In the genomic region with DNA sequence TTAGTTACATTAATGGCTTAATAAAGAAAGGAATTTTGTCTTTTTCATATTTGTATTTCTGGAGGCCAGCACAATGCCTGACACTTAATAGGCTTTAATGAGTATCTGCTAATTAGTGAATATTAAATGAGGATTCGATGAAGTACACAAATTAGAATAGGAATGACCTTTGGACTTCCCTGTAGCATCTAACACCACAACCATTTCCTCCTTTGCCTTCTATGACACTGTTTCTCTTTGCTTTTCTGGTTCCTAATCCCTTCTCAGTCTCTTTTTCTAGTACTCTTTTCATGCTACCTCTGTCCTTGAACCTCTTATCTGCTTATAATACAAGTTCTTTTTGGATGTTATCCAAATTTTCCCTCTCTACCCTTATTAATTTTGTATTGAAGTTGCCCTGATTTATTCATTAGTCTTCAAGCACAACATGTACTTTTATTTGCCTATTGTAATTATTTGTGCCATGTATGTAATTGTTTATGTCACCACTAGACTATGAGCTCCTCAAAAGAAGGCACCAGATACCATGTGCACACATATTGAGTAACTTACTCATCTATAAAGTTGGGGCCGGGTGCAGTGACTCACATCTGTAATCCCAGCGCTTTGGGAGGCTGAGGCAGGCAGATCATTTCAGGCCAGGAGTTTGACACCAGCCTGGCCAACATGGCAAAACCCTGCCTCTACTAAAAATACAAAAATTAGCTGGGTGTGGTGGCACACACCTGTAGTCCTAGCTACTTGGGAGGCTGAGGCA, we compare ENCODE assay signal across 15 cellular contexts. TPM values are rescaled to one million over a fixed set of nuclear protein-coding genes. Genes with fewer than 3 reads are reported as not detected.
DNase-seq lines count a peak whose midpoint lies in the region; ATAC-seq and TF ChIP-seq lines count a peak whose summit lies in the region.
"Had no signal": no experiment of that assay in that cellular context is flagged by ENCODE, and none has a peak within 500 bp of the region (broad histone marks: within the 10 kb centered on the region; RNA-seq: fewer than 3 reads in every experiment).

No MANE protein-coding gene starts in this region.

- H3K27ac ChIP-seq in SK-N-SH (ENCODE audit: low read depth in 2 of 2, low read length in 1 of 2) = no peak overlapping the region
- H3K27ac ChIP-seq in mammary epithelial cell (ENCODE audit: insufficient read depth, low read depth, low read length) = no peak overlapping the region
- H3K27ac ChIP-seq in osteoblast (ENCODE audit: low read depth, low read length) = no peak overlapping the region
- H3K27ac ChIP-seq in effector memory CD4-positive, alpha-beta T cell (ENCODE audit: insufficient read depth, low read length, poor library complexity, severe bottlenecking) = no peak overlapping the region
- H3K27ac ChIP-seq in heart left ventricle = no peak overlapping the region
- no peak overlapping the region for H3K27ac ChIP-seq in testis
- H3K27ac ChIP-seq: upper lobe of left lung had no signal

- H3K4me3 ChIP-seq in SK-N-SH (ENCODE audit: low read depth in 2 of 2, low read length in 1 of 2) (no peak overlapping the region), mammary epithelial cell (replicated peaks in 1 of 3; ENCODE audit: insufficient read depth in 1 of 3, low read depth in 2 of 3, low read length in 3 of 3) (no peak overlapping the region), osteoblast (ENCODE audit: insufficient read depth, low read length) (no peak overlapping the region), heart left ventricle (no peak overlapping the region), testis (no peak overlapping the region)
- H3K4me3 ChIP-seq in effector memory CD4-positive, alpha-beta T cell (ENCODE audit: insufficient read depth, low read depth, low read length, poor library complexity, severe bottlenecking) = no peak overlapping the region
- H3K4me3 ChIP-seq: upper lobe of left lung had no signal

- TF ChIP-seq RAD21 in SK-N-SH (IDR thresholded peaks at IDR 0.05; ENCODE audit: low read length) = no peak

- in situ Hi-C loops in mammary epithelial cell (cut with MboI; ENCODE audit: low sequenced_read_pairs in 2 of 2) = no loop called here

- H3K4me1 ChIP-seq in SK-N-SH (ENCODE audit: control insufficient read depth in 1 of 2, insufficient read depth in 2 of 2, low read depth in 1 of 2, low read length in 1 of 2) (no peaks in the 10 kb centered on the region), mammary epithelial cell (ENCODE audit: insufficient read depth, low read length) (no peaks in the 10 kb centered on the region), osteoblast (ENCODE audit: insufficient read depth, low read length) (peaks cover 3% of the 10 kb centered on the region), heart left ventricle (no peaks in the 10 kb centered on the region), testis (no peaks in the 10 kb centered on the region)
- H3K4me1 ChIP-seq in effector memory CD4-positive, alpha-beta T cell (ENCODE audit: control insufficient read depth, insufficient read depth, low read length, poor library complexity, severe bottlenecking) = no peaks in the 10 kb centered on the region
- H3K4me1 ChIP-seq: upper lobe of left lung had no signal

- H3K79me2 ChIP-seq in SK-N-SH (ENCODE audit: insufficient read depth) = no peaks in the 10 kb centered on the region
- H3K79me2 ChIP-seq in mammary epithelial cell (ENCODE audit: insufficient read depth, low read length) = no peaks in the 10 kb centered on the region
- no peaks in the 10 kb centered on the region for H3K79me2 ChIP-seq in osteoblast (ENCODE audit: insufficient read depth, low read length)

- H4K20me1 ChIP-seq in SK-N-SH (ENCODE audit: insufficient read depth) = no peaks in the 10 kb centered on the region
- H4K20me1 ChIP-seq in mammary epithelial cell (ENCODE audit: insufficient read depth, low read length) = no peaks in the 10 kb centered on the region
- no peaks in the 10 kb centered on the region for H4K20me1 ChIP-seq in osteoblast (ENCODE audit: insufficient read depth, low read length)

- DNase-seq in SK-N-SH = no peak
- peak; percentile 42 for DNase-seq in LoVo (ENCODE audit: low spot score)
- DNase-seq in mammary epithelial cell = peak; percentile 21
- DNase-seq in osteoblast (ENCODE audit: insufficient read length, low spot score, missing footprints) = peak; percentile 30
- DNase-seq in effector memory CD4-positive, alpha-beta T cell = no peak
- DNase-seq in heart left ventricle = no peak
- no peak for DNase-seq in testis
- DNase-seq: ACHN; activated T-cell treated with anti-CD3 and anti-CD28 coated beads, Interleukin-2, amount 50 U/mL, for 1 hour; DND-41; mesendoderm; NCI-H2029; stimulated activated CD4-positive, alpha-beta T cell treated with anti-CD3 and anti-CD28 coated beads, Interleukin-12 subunit alpha, Interleukin-12 subunit beta, amount 100 ng/mL, for 4 hours; upper lobe of left lung had no signal

- TF ChIP-seq EP300 in SK-N-SH (IDR thresholded peaks at IDR 0.05; ENCODE audit: borderline replicate concordance in 1 of 2, low read depth in 1 of 2, low read length in 1 of 2) = no peak

- H3K9ac ChIP-seq in SK-N-SH (no peak overlapping the region), mammary epithelial cell (ENCODE audit: insufficient read depth, low read length) (no peak overlapping the region)

- no TSS peak for BruUV-seq in mammary epithelial cell (replicated peaks; lab: Mats Ljungman, UMichigan)

- H3K27me3 ChIP-seq in SK-N-SH (ENCODE audit: insufficient read depth) = no peaks in the 10 kb centered on the region
- H3K27me3 ChIP-seq in mammary epithelial cell (ENCODE audit: insufficient read depth, low read length) = no peaks in the 10 kb centered on the region
- H3K27me3 ChIP-seq in osteoblast (ENCODE audit: insufficient read depth, low read length) = no peaks in the 10 kb centered on the region
- no peaks in the 10 kb centered on the region for H3K27me3 ChIP-seq in effector memory CD4-positive, alpha-beta T cell (replicated peaks; ENCODE audit: control insufficient read depth, insufficient read depth, low read length, poor library complexity, severe bottlenecking)
- no peaks in the 10 kb centered on the region for H3K27me3 ChIP-seq in heart left ventricle
- H3K27me3 ChIP-seq in testis = no peaks in the 10 kb centered on the region
- H3K27me3 ChIP-seq: upper lobe of left lung had no signal

- POLR2A ChIA-PET in SK-N-SH (lab: Yijun Ruan, JAX) = no interaction called here

- dilution Hi-C loops in mammary epithelial cell (cut with HindIII; ENCODE audit: low sequenced_read_pairs) = no loop called here

- no peaks in the 10 kb centered on the region for H3K9me2 ChIP-seq in SK-N-SH

- 18% methylated on average over 3 of the region's 3 CpGs for WGBS in SK-N-SH (ENCODE audit: low lambda C conversion rate)
- 73% methylated on average over 3 of the region's 3 CpGs for WGBS in mammary epithelial cell (ENCODE audit: low coverage, missing lambda C conversion rate)
- WGBS in heart left ventricle, 4 donors = 84 to 90% (median 88%) methylated on average over 3 of the region's 3 CpGs
- 69 to 78% methylated on average over 3 of the region's 3 CpGs for WGBS in testis, 2 donors

- no peaks in the 10 kb centered on the region for H3F3A ChIP-seq in SK-N-SH (replicated peaks; ENCODE audit: insufficient read depth)

- no peak for TF ChIP-seq CTCF in SK-N-SH (IDR thresholded peaks at IDR 0.05)
- peak in 1 of 2 donors; percentile 2 for TF ChIP-seq CTCF in mammary epithelial cell (conservative IDR thresholded peaks at IDR 0.05 in 1 of 2, IDR thresholded peaks at IDR 0.05 in 1 of 2; ENCODE audit: extremely low read depth in 1 of 2, insufficient read depth in 1 of 2, low read depth in 1 of 2, low read length in 2 of 2)
- TF ChIP-seq CTCF in osteoblast (IDR thresholded peaks at IDR 0.05; ENCODE audit: extremely low read depth, low read depth, low read length) = no peak
- TF ChIP-seq CTCF in heart left ventricle (IDR thresholded peaks at IDR 0.05) = no peak
- no peak for TF ChIP-seq CTCF in testis (IDR thresholded peaks at IDR 0.05)

- ATAC-seq in SK-N-SH treated with all-trans-retinoic acid at 6 μM for 48 hours = peak; percentile 71
- no peak for ATAC-seq in heart left ventricle

- TF ChIP-seq POLR2A in heart left ventricle (IDR thresholded peaks at IDR 0.05) = no peak
- no peak for TF ChIP-seq POLR2A in testis (IDR thresholded peaks at IDR 0.05)

- H3K9me3 ChIP-seq in SK-N-SH (no peaks in the 10 kb centered on the region), mammary epithelial cell (replicated peaks; ENCODE audit: insufficient read depth, low read length) (no peaks in the 10 kb centered on the region), osteoblast (ENCODE audit: low read depth, low read length) (no peaks in the 10 kb centered on the region), heart left ventricle (no peaks in the 10 kb centered on the region), testis (no peaks in the 10 kb centered on the region)
- H3K9me3 ChIP-seq in effector memory CD4-positive, alpha-beta T cell (ENCODE audit: control insufficient read depth, low read length) = no peaks in the 10 kb centered on the region
- H3K9me3 ChIP-seq: upper lobe of left lung had no signal

- CTCF ChIA-PET in SK-N-SH (lab: Yijun Ruan, JAX) = no interaction called here
- CTCF ChIA-PET in mammary epithelial cell (lab: Charles Lee; ENCODE audit: low non-redundant PET) = no interaction called here

- no peak overlapping the region for H3K4me2 ChIP-seq in SK-N-SH
- H3K4me2 ChIP-seq in mammary epithelial cell (ENCODE audit: insufficient read depth, low read depth, low read length) = no peak overlapping the region
- no peak overlapping the region for H3K4me2 ChIP-seq in osteoblast (ENCODE audit: insufficient read depth, low read length)

- intact Hi-C loops in mammary epithelial cell (cut with micrococcal nuclease) = no loop called here
- intact Hi-C loops in heart left ventricle (cut with DNase I) = no loop called here
- intact Hi-C loops in testis (cut with DNase I; ENCODE audit: low total_unique reads) = no loop called here

- H3K36me3 ChIP-seq in SK-N-SH (replicated peaks in 1 of 2; ENCODE audit: control insufficient read depth in 1 of 2, insufficient read depth in 2 of 2, low read length in 1 of 2) (no peaks in the 10 kb centered on the region), mammary epithelial cell (ENCODE audit: insufficient read depth, low read length) (no peaks in the 10 kb centered on the region), osteoblast (ENCODE audit: insufficient read depth, low read length) (no peaks in the 10 kb centered on the region), heart left ventricle (no peaks in the 10 kb centered on the region), testis (ENCODE audit: low read depth, missing control alignments) (no peaks in the 10 kb centered on the region)
- H3K36me3 ChIP-seq in effector memory CD4-positive, alpha-beta T cell (ENCODE audit: control insufficient read depth, insufficient read depth, low read length) = no peaks in the 10 kb centered on the region
- H3K36me3 ChIP-seq: upper lobe of left lung had no signal

- H2AFZ ChIP-seq in SK-N-SH (ENCODE audit: low read depth) (no peak overlapping the region), mammary epithelial cell (ENCODE audit: low read depth, low read length) (no peak overlapping the region), osteoblast (ENCODE audit: low read length) (no peak overlapping the region)

RNA-seq across cellular contexts. Expression of a gene that starts 23.8 kb away (rescaled TPM):
- 7,060 and 7,825 TPM in 2 replicates for polyA plus RNA-seq in SK-N-SH (2012; rRNA removed)
- polyA plus RNA-seq in SK-N-SH (2012; cell fraction: cytosol; rRNA removed) = 7,273 and 7,725 TPM in 2 replicates
- 1,498 and 1,581 TPM in 2 replicates for polyA plus RNA-seq in SK-N-SH (2012; cell fraction: nucleus; rRNA removed)
- total RNA-seq in mammary epithelial cell = 1,000 to 10,000 TPM; 1,002 to 1,257 TPM
- polyA plus RNA-seq in mammary epithelial cell = 1,814 TPM
- polyA minus RNA-seq in mammary epithelial cell = 967 TPM
- 1,441 and 1,685 TPM in 2 replicates for total RNA-seq in osteoblast
- 1,000 to 10,000 TPM in 1 of 9 donors, 100 to 1,000 TPM in 8; 537 to 1,013 (median 772) TPM for total RNA-seq in heart left ventricle
- 1,000 to 10,000 TPM; 3,213 to 7,204 TPM for polyA plus RNA-seq in heart left ventricle
- total RNA-seq in testis = 1,000 to 10,000 TPM in 1 of 2 donors, 100 to 1,000 TPM in 1; 779 to 1,544 TPM
- 3,589 TPM for polyA plus RNA-seq in testis (ENCODE audit: insufficient read depth, low read depth, low replicate concordance)

RNA-seq across cellular contexts. Expression of a gene that starts 28.2 kb away (rescaled TPM):
- polyA plus RNA-seq in SK-N-SH (2012; rRNA removed) (156 and 164 TPM in 2 replicates), mammary epithelial cell (53.8 TPM), heart left ventricle (100 to 1,000 TPM in 1 of 2 donors, 10 to 100 TPM in 1; 79.5 to 107 TPM), testis (ENCODE audit: insufficient read depth, low read depth, low replicate concordance) (82.8 TPM)
- 226 and 274 TPM in 2 replicates for polyA plus RNA-seq in SK-N-SH (2012; cell fraction: cytosol; rRNA removed)
- 20.4 and 29.1 TPM in 2 replicates for polyA plus RNA-seq in SK-N-SH (2012; cell fraction: nucleus; rRNA removed)
- total RNA-seq in mammary epithelial cell (10 to 100 TPM; 27.7 to 98.2 TPM), osteoblast (72.0 and 78.4 TPM in 2 replicates), heart left ventricle (10 to 100 TPM; 18.2 to 97.6 (median 49.3) TPM), testis (10 to 100 TPM; 37.6 to 45.2 TPM)
- 15.2 TPM for polyA minus RNA-seq in mammary epithelial cell

RNA-seq across cellular contexts. Expression of a gene that starts 36.9 kb away (rescaled TPM):
- polyA plus RNA-seq in SK-N-SH (2012; rRNA removed) (118 and 122 TPM in 2 replicates), mammary epithelial cell (85.8 TPM), heart left ventricle (100 to 1,000 TPM in 1 of 2 donors, 10 to 100 TPM in 1; 87.4 to 222 TPM), testis (ENCODE audit: insufficient read depth, low read depth, low replicate concordance) (78.6 TPM)
- 115 and 131 TPM in 2 replicates for polyA plus RNA-seq in SK-N-SH (2012; cell fraction: cytosol; rRNA removed)
- 105 and 107 TPM in 2 replicates for polyA plus RNA-seq in SK-N-SH (2012; cell fraction: nucleus; rRNA removed)
- total RNA-seq in mammary epithelial cell (10 to 100 TPM; 58.7 to 60.5 TPM), osteoblast (146 and 162 TPM in 2 replicates), heart left ventricle (100 to 1,000 TPM in 3 of 9 donors, 10 to 100 TPM in 6; 55.0 to 175 (median 79.5) TPM), testis (100 to 1,000 TPM; 159 to 212 TPM)
- 49.5 TPM for polyA minus RNA-seq in mammary epithelial cell

RNA-seq across cellular contexts. Expression of a gene that starts 46.6 kb away (rescaled TPM):
- 12.8 and 16.6 TPM in 2 replicates for polyA plus RNA-seq in SK-N-SH (2012; rRNA removed)
- polyA plus RNA-seq in SK-N-SH (2012; cell fraction: cytosol; rRNA removed) = 6.2 and 9.5 TPM in 2 replicates
- polyA plus RNA-seq in SK-N-SH (2012; cell fraction: nucleus; rRNA removed) = 41.2 and 42.8 TPM in 2 replicates
- 1 to 10 TPM; 6.7 to 8.8 TPM for total RNA-seq in mammary epithelial cell
- 11.0 TPM for polyA plus RNA-seq in mammary epithelial cell
- polyA minus RNA-seq in mammary epithelial cell = not detected
- total RNA-seq in osteoblast = 7.2 and 8.8 TPM in 2 replicates
- 1 to 10 TPM; 2.5 to 7.2 (median 4.5) TPM for total RNA-seq in heart left ventricle
- 1 to 10 TPM; 4.8 to 5.7 TPM for polyA plus RNA-seq in heart left ventricle
- total RNA-seq in testis = 10 to 100 TPM; 22.2 to 24.6 TPM
- 15.6 TPM for polyA plus RNA-seq in testis (ENCODE audit: insufficient read depth, low read depth, low replicate concordance)

RNA-seq across cellular contexts. Expression of a gene that starts 51.0 kb away (rescaled TPM):
- polyA plus RNA-seq in SK-N-SH (2012; rRNA removed) (89.6 and 113 TPM in 2 replicates), mammary epithelial cell (84.2 TPM), heart left ventricle (100 to 1,000 TPM in 1 of 2 donors, 10 to 100 TPM in 1; 32.5 to 163 TPM), testis (ENCODE audit: insufficient read depth, low read depth, low replicate concordance) (54.5 TPM)
- polyA plus RNA-seq in SK-N-SH (2012; cell fraction: cytosol; rRNA removed) = 67.8 and 93.4 TPM in 2 replicates
- 41.8 and 53.1 TPM in 2 replicates for polyA plus RNA-seq in SK-N-SH (2012; cell fraction: nucleus; rRNA removed)
- total RNA-seq in mammary epithelial cell (10 to 100 TPM; 77.3 to 98.0 TPM), osteoblast (96.3 and 99.0 TPM in 2 replicates), heart left ventricle (10 to 100 TPM; 31.6 to 83.9 (median 48.4) TPM), testis (10 to 100 TPM; 46.5 to 62.5 TPM)
- 38.3 TPM for polyA minus RNA-seq in mammary epithelial cell

Comparison
In these comparisons a context has a peak if more than half of its experiments do, and no peak if none do; other contexts are left out.
1. DNase-seq: peak in LoVo (single experiment), mammary epithelial cell (single experiment) and osteoblast (single experiment); none in SK-N-SH (single experiment), effector memory CD4-positive, alpha-beta T cell (0 of 3), heart left ventricle (0 of 5) and testis (single experiment).